15 cellular contexts compared by ENCODE assay signal in genomic region chr10:132565516-132566209, GRCh38.
"Had no signal": no experiment of that assay in that cellular context is flagged by ENCODE, and none has a peak within 500 bp of the region (broad histone marks: within the 10 kb centered on the region; RNA-seq: fewer than 3 reads in every experiment).

No MANE protein-coding gene starts in this region.

- H3K9ac ChIP-seq: parathyroid adenoma had no signal

- H3K27ac Mint-ChIP-seq: activated CD8-positive, alpha-beta memory T cell treated with anti-CD3 and anti-CD28 coated beads, Interleukin-2, amount 10 ng/mL, durations not matched to agents 7 days and 5 days; activated naive CD8-positive, alpha-beta T cell; endodermal cell had no signal

- H2AFZ ChIP-seq: parathyroid adenoma had no signal

- H3K4me1 Mint-ChIP-seq: endodermal cell had no signal

- H3K27ac ChIP-seq: brain microvascular endothelial cell, left ventricle myocardium inferior, parathyroid adenoma, uterus had no signal

- H3K36me3 Mint-ChIP-seq: activated CD8-positive, alpha-beta memory T cell treated with anti-CD3 and anti-CD28 coated beads, Interleukin-2, amount 10 ng/mL, durations not matched to agents 7 days and 5 days; activated naive CD8-positive, alpha-beta T cell had no signal

- H3K4me3 ChIP-seq: left ventricle myocardium inferior, uterus had no signal

- H3K4me3 Mint-ChIP-seq: activated CD8-positive, alpha-beta memory T cell treated with anti-CD3 and anti-CD28 coated beads, Interleukin-2, amount 10 ng/mL, durations not matched to agents 7 days and 5 days; activated naive CD8-positive, alpha-beta T cell; activated T-cell treated with anti-CD3 and anti-CD28 coated beads, Interleukin-2, amount 50 U/mL, for 4 hours; endodermal cell had no signal

- H3K36me3 ChIP-seq: brain microvascular endothelial cell, left ventricle myocardium inferior, uterus had no signal

- FAIRE-seq: islet of Langerhans had no signal

- H3K9me3 ChIP-seq: left ventricle myocardium inferior, uterus had no signal

- H3K4me1 ChIP-seq: parathyroid adenoma had no signal

- H3K9me3 Mint-ChIP-seq: activated T-cell treated with anti-CD3 and anti-CD28 coated beads, Interleukin-2, amount 50 U/mL, for 4 hours; endodermal cell had no signal

- H3K27me3 Mint-ChIP-seq: activated naive CD8-positive, alpha-beta T cell had no signal

- DNase-seq: activated CD4-positive, alpha-beta T cell treated with anti-CD3 and anti-CD28 coated beads for 1 hour; activated CD4-positive, alpha-beta T cell treated with anti-CD3 and anti-CD28 coated beads, Interleukin-2, amount 50 U/mL, for 48 hours; activated CD8-positive, alpha-beta memory T cell treated with anti-CD3 and anti-CD28 coated beads, Interleukin-2, amount 10 ng/mL, durations not matched to agents 7 days and 5 days; activated effector memory CD4-positive, alpha-beta T cell treated with anti-CD3 and anti-CD28 coated beads, Interleukin-2, amount 50 U/mL, for 16 hours; activated T-cell treated with anti-CD3 and anti-CD28 coated beads, Interleukin-2, amount 50 U/mL, for 4 hours; brain microvascular endothelial cell; endodermal cell; left ventricle myocardium inferior; stimulated activated CD4-positive, alpha-beta T cell treated with anti-CD3 and anti-CD28 coated beads, Interleukin-4, amount 100 ng/mL, for 4 hours; T-helper 9 cell; uterus had no signal

- H3K27me3 ChIP-seq: brain microvascular endothelial cell, uterus had no signal

- ATAC-seq: activated CD8-positive, alpha-beta memory T cell treated with anti-CD3 and anti-CD28 coated beads, Interleukin-2, amount 10 ng/mL, durations not matched to agents 7 days and 5 days; activated T-cell treated with anti-CD3 and anti-CD28 coated beads, Interleukin-2, amount 50 U/mL, for 4 hours; esophagus mucosa had no signal
